In genomic region chr9:92669890-92670708, GRCh38 we compare ENCODE assay signal across 1 cellular context.
TF ChIP-seq lines count a peak whose summit lies in the region.

A gene with protein sequence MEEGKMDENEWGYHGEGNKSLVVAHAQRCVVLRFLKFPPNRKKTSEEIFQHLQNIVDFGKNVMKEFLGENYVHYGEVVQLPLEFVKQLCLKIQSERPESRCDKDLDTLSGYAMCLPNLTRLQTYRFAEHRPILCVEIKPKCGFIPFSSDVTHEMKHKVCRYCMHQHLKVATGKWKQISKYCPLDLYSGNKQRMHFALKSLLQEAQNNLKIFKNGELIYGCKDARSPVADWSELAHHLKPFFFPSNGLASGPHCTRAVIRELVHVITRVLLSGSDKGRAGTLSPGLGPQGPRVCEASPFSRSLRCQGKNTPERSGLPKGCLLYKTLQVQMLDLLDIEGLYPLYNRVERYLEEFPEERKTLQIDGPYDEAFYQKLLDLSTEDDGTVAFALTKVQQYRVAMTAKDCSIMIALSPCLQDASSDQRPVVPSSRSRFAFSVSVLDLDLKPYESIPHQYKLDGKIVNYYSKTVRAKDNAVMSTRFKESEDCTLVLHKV (minus strand): TSS chr9:92670131. CDS start chr9:92669988, 143 bp downstream.

TF ChIP-seq in K562, 482 proteins besides CTCF, POLR2A, EP300 and RAD21 (continued from another document and continues in another):
- peak; percentile 51; the same call in 1 of the 2 replicates for TF ChIP-seq REST (CRISPR knock-in tag; IDR thresholded peaks at IDR 0.05; ENCODE audit: low read depth)
- no peak for TF ChIP-seq CEBPZ (IDR thresholded peaks at IDR 0.05; ENCODE audit: borderline replicate concordance, low read depth, low read length)
- TF ChIP-seq CHAMP1 (IDR thresholded peaks at IDR 0.05): no peak
- TF ChIP-seq SMAD1 (IDR thresholded peaks at IDR 0.05; ENCODE audit: low read depth, low read length, partially characterized antibody): no peak
- TF ChIP-seq RBM22 (IDR thresholded peaks at IDR 0.05; ENCODE audit: low read depth, low read length, poor library complexity, severe bottlenecking): peak; percentile 23
- TF ChIP-seq MTA2 (IDR thresholded peaks at IDR 0.05; ENCODE audit: low read depth): no peak
- TF ChIP-seq, protein P1, sequence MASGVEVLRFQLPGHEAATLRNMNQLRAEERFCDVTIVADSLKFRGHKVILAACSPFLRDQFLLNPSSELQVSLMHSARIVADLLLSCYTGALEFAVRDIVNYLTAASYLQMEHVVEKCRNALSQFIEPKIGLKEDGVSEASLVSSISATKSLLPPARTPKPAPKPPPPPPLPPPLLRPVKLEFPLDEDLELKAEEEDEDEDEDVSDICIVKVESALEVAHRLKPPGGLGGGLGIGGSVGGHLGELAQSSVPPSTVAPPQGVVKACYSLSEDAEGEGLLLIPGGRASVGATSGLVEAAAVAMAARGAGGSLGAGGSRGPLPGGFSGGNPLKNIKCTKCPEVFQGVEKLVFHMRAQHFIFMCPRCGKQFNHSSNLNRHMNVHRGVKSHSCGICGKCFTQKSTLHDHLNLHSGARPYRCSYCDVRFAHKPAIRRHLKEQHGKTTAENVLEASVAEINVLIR (CRISPR knock-in tag; IDR thresholded peaks at IDR 0.05): peak; percentile 70
- TF ChIP-seq ZBTB8A (IDR thresholded peaks at IDR 0.05; ENCODE audit: partially characterized antibody): no peak
- TF ChIP-seq ZKSCAN1 (IDR thresholded peaks at IDR 0.05; ENCODE audit: low read depth, low read length): 0 out of 2 replicates have a peak, but pooled peaks have one; percentile 38
- peak; percentile 84 for TF ChIP-seq MTA3 (IDR thresholded peaks at IDR 0.05; ENCODE audit: borderline replicate concordance)
- TF ChIP-seq E2F3 (CRISPR knock-in tag; IDR thresholded peaks at IDR 0.05): peak; percentile 8; the same call in 1 of the 2 replicates
- TF ChIP-seq U2AF1 (optimal IDR thresholded peaks at IDR 0.05; ENCODE audit: low read depth, low read length): no peak
- TF ChIP-seq NFATC3 (IDR thresholded peaks at IDR 0.05): peak; percentile 51; the same call in 1 of the 2 replicates
- no peak for TF ChIP-seq KAT7 (CRISPR knock-in tag; IDR thresholded peaks at IDR 0.05; ENCODE audit: borderline replicate concordance)
- no peak for TF ChIP-seq GATA2 (CRISPR knock-in tag; IDR thresholded peaks at IDR 0.05)
- TF ChIP-seq CREB3L1 (IDR thresholded peaks at IDR 0.05; ENCODE audit: borderline replicate concordance, low read depth): peak; percentile 92
- peak in 1 of 2 experiments; percentile 77; a peak in 2 of 4 replicates for TF ChIP-seq SIN3A (IDR thresholded peaks at IDR 0.05; ENCODE audit: borderline replicate concordance in 2 of 2, control insufficient read depth in 1 of 2, low read depth in 2 of 2, low read length in 2 of 2)
- no peak for TF ChIP-seq HNRNPK (IDR thresholded peaks at IDR 0.05; ENCODE audit: low read depth, low read length, poor library complexity, severe bottlenecking)
- peak; percentile 74 for TF ChIP-seq SP1 (CRISPR knock-in tag; IDR thresholded peaks at IDR 0.05)
- TF ChIP-seq PHTF2 (CRISPR knock-in tag; IDR thresholded peaks at IDR 0.05): no peak
- TF ChIP-seq CBFB (CRISPR knock-in tag; IDR thresholded peaks at IDR 0.05): peak; percentile 69; the same call in 1 of the 2 replicates
- TF ChIP-seq BCOR (IDR thresholded peaks at IDR 0.05): peak; percentile 41; the same call in 1 of the 2 replicates
- TF ChIP-seq DPF2 (IDR thresholded peaks at IDR 0.05): no peak
- TF ChIP-seq ZNF280A (IDR thresholded peaks at IDR 0.05; ENCODE audit: low read depth, partially characterized antibody): no peak
- TF ChIP-seq FOXK1 (CRISPR knock-in tag; IDR thresholded peaks at IDR 0.05; ENCODE audit: borderline replicate concordance): no peak
- TF ChIP-seq, protein P2, sequence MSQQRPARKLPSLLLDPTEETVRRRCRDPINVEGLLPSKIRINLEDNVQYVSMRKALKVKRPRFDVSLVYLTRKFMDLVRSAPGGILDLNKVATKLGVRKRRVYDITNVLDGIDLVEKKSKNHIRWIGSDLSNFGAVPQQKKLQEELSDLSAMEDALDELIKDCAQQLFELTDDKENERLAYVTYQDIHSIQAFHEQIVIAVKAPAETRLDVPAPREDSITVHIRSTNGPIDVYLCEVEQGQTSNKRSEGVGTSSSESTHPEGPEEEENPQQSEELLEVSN (IDR thresholded peaks at IDR 0.05; ENCODE audit: borderline replicate concordance in 1 of 2, extremely low read depth in 1 of 2, insufficient read depth in 1 of 2, insufficient read length in 1 of 2, low read depth in 1 of 2, low read length in 1 of 2, poor library complexity in 1 of 2, severe bottlenecking in 1 of 2): peak in 1 of 2 experiments; percentile 27
- TF ChIP-seq CHCHD3 (CRISPR knock-in tag; IDR thresholded peaks at IDR 0.05): peak; percentile 61; the same call in 1 of the 2 replicates
- TF ChIP-seq FOXK2 (conservative IDR thresholded peaks at IDR 0.05 in 1 of 2, IDR thresholded peaks at IDR 0.05 in 1 of 2; ENCODE audit: low read depth in 2 of 2): peak; percentile 54 to 56; a peak in 3 of 4 replicates
- TF ChIP-seq EP400 (IDR thresholded peaks at IDR 0.05): peak; percentile 77
- peak; percentile 98 for TF ChIP-seq GABPB1 (CRISPR knock-in tag; IDR thresholded peaks at IDR 0.05)
- no peak for TF ChIP-seq SNRNP70 (optimal IDR thresholded peaks at IDR 0.05; ENCODE audit: low read depth, low read length)
- TF ChIP-seq TAF1 (IDR thresholded peaks at IDR 0.05; ENCODE audit: control insufficient read depth, extremely low read depth, insufficient read depth, low read length, severe bottlenecking): peak; percentile 87
- TF ChIP-seq ATF1 (CRISPR knock-in tag; IDR thresholded peaks at IDR 0.05): no peak
- peak; percentile 95 for TF ChIP-seq ATF1 (tag; IDR thresholded peaks at IDR 0.05)
- TF ChIP-seq HDAC6 (IDR thresholded peaks at IDR 0.05; ENCODE audit: low read depth, low read length): no peak
- peak; percentile 68 for TF ChIP-seq SAP30 (IDR thresholded peaks at IDR 0.05; ENCODE audit: borderline replicate concordance, insufficient read depth, low read depth, low read length, poor library complexity, severe bottlenecking)
- TF ChIP-seq ESRRB (CRISPR knock-in tag; IDR thresholded peaks at IDR 0.05; ENCODE audit: borderline replicate concordance): no peak
- TF ChIP-seq, protein P3, sequence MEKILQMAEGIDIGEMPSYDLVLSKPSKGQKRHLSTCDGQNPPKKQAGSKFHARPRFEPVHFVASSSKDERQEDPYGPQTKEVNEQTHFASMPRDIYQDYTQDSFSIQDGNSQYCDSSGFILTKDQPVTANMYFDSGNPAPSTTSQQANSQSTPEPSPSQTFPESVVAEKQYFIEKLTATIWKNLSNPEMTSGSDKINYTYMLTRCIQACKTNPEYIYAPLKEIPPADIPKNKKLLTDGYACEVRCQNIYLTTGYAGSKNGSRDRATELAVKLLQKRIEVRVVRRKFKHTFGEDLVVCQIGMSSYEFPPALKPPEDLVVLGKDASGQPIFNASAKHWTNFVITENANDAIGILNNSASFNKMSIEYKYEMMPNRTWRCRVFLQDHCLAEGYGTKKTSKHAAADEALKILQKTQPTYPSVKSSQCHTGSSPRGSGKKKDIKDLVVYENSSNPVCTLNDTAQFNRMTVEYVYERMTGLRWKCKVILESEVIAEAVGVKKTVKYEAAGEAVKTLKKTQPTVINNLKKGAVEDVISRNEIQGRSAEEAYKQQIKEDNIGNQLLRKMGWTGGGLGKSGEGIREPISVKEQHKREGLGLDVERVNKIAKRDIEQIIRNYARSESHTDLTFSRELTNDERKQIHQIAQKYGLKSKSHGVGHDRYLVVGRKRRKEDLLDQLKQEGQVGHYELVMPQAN (IDR thresholded peaks at IDR 0.05; ENCODE audit: borderline replicate concordance): peak; percentile 21; the same call in 1 of the 2 replicates
- no peak for TF ChIP-seq MXI1 (IDR thresholded peaks at IDR 0.05; ENCODE audit: low read depth, low read length)
- TF ChIP-seq, protein P4, sequence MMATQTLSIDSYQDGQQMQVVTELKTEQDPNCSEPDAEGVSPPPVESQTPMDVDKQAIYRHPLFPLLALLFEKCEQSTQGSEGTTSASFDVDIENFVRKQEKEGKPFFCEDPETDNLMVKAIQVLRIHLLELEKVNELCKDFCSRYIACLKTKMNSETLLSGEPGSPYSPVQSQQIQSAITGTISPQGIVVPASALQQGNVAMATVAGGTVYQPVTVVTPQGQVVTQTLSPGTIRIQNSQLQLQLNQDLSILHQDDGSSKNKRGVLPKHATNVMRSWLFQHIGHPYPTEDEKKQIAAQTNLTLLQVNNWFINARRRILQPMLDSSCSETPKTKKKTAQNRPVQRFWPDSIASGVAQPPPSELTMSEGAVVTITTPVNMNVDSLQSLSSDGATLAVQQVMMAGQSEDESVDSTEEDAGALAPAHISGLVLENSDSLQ (IDR thresholded peaks at IDR 0.05): peak; percentile 79
- TF ChIP-seq ZFX (CRISPR knock-in tag; IDR thresholded peaks at IDR 0.05): peak; percentile 83
